8 cellular contexts compared by ENCODE assay signal in genomic region chr3:120418866-120419490, GRCh38. TPM values are rescaled to one million over a fixed set of nuclear protein-coding genes. Genes with fewer than 3 reads are reported as not detected.
DNase-seq lines count a peak whose midpoint lies in the region; ATAC-seq and TF ChIP-seq lines count a peak whose summit lies in the region.

No MANE protein-coding gene starts in this region.

- intact Hi-C loops in left colon (cut with DNase I, micrococcal nuclease) (loop anchor here in 1 of 2 donors (5.0 kb wide), 1 partner anchor 138 kb away; no protein-coding TSS in a partner anchor), tibial artery (cut with DNase I; ENCODE audit: low total_unique reads) (loop anchor here (5.0 kb wide), 3 partner anchors 72 to 527 kb away; partner anchors contain the start of gene LRRC58)

- H3K27ac ChIP-seq in caudate nucleus (ENCODE audit: low read depth, low read length) = peak overlapping the region; percentile 81
- H3K27ac ChIP-seq in tibial artery = peak overlapping the region; percentile 81 to 95

- H3K36me3 ChIP-seq in tibial artery = no peaks in the 10 kb centered on the region

- ATAC-seq in GM21529 (IDR thresholded peaks at IDR 0.05; ENCODE audit: unreplicated experiment) (peak; percentile 62), left colon (peak; percentile 74)

- H3K4me3 ChIP-seq in tibial artery = no peak overlapping the region

- H3K9me3 ChIP-seq in tibial artery = no peaks in the 10 kb centered on the region

- peaks cover 0 to 72% (median 59%) of the 10 kb centered on the region in 4 donors for H3K4me1 ChIP-seq in tibial artery

- DNase-seq in ELR (ENCODE audit: low read depth) (peak; percentile 59), HuH-7.5 (ENCODE audit: low spot score) (peak; percentile 68), NOMO-1 treated with dmso at 0.1 percent for 144 hours (lab: John Stamatoyannopoulos, UW; ENCODE audit: unreplicated experiment) (peak; percentile 56), caudate nucleus (lab: John Stamatoyannopoulos, UW) (peak in 50 of 61 donors; percentile 6 to 87 (median 42)), left colon (peak; percentile 52 to 61), tibial artery (no peak)
- no peak for DNase-seq in stimulated activated CD4-positive, alpha-beta T cell treated with anti-CD3 and anti-CD28 coated beads, Interleukin-4, amount 100 ng/mL, for 4 hours

- no peaks in the 10 kb centered on the region for H3K27me3 ChIP-seq in tibial artery

- TF ChIP-seq CTCF in tibial artery (IDR thresholded peaks at IDR 0.05) = no peak

RNA-seq across cellular contexts. Expression of gene FSTL1, which starts 31.8 kb away (rescaled TPM):
- total RNA-seq in left colon = 10 to 100 TPM; 34.4 to 61.7 TPM

Comparison
In these comparisons a context has a peak if more than half of its experiments do, and no peak if none do; other contexts are left out.
1. DNase-seq: peak in ELR (single experiment), HuH-7.5 (single experiment), NOMO-1 treated with dmso at 0.1 percent for 144 hours (single experiment), caudate nucleus (50 of 61) and left colon (2 of 2); none in tibial artery (0 of 2) and stimulated activated CD4-positive, alpha-beta T cell treated with anti-CD3 and anti-CD28 coated beads, Interleukin-4, amount 100 ng/mL, for 4 hours (0 of 2).